ENCODE assay signal across 8 cellular contexts in genomic region chr14:73785834-73786631, GRCh38.
A peak's percentile ranks its signal among the peaks of the same experiment; 100 is the strongest.
DNase-seq lines count a peak whose midpoint lies in the region; ATAC-seq and TF ChIP-seq lines count a peak whose summit lies in the region.

No MANE protein-coding gene starts in this region.

- peak overlapping the region; percentile 92 for H3K27ac Mint-ChIP-seq in neural crest cell (ENCODE audit: unreplicated experiment)

- H3K36me3 Mint-ChIP-seq in neural crest cell (ENCODE audit: low read depth) = no peaks in the 10 kb centered on the region

- TF ChIP-seq EP300 in tibial nerve (IDR thresholded peaks at IDR 0.05) = peak in 1 of 2 donors; percentile 95

- H3K9me3 Mint-ChIP-seq in neural crest cell = no peaks in the 10 kb centered on the region

- peak; percentile 15 for DNase-seq in DMS53 treated with DMSO at 0.1 percent for 48 hours (lab: John Stamatoyannopoulos, UW; ENCODE audit: unreplicated experiment)
- peak; percentile 88 for DNase-seq in RPMI7951 (ENCODE audit: low read depth)
- peak; percentile 62 for DNase-seq in activated gamma-delta T cell treated with Interleukin-2 at 50 U/mL for 16 hours
- peak; percentile 91 to 97 for DNase-seq in foreskin fibroblast
- DNase-seq in neural crest cell (ENCODE audit: low read depth, low spot score) = peak; percentile 51
- peak; percentile 68 to 83 for DNase-seq in tibial nerve (ENCODE audit: low spot score in 2 of 2)

- H3K4me1 Mint-ChIP-seq in neural crest cell = peaks cover 75% of the 10 kb centered on the region

- WGBS in tibial nerve, 2 donors = 0 to 1% methylated on average over 35 of the region's 35 CpGs

- H3K36me3 ChIP-seq in tibial nerve = no peaks in the 10 kb centered on the region

- peaks cover 11 to 75% (median 63%) of the 10 kb centered on the region in 4 donors for H3K4me1 ChIP-seq in tibial nerve

- H3K4me3 ChIP-seq in foreskin fibroblast (ENCODE audit: low read depth in 1 of 2, low read length in 2 of 2) (peak overlapping the region; percentile 64 to 84), tibial nerve (peak overlapping the region; percentile 60 to 88 (median 84))

- TF ChIP-seq POLR2A in tibial nerve (IDR thresholded peaks at IDR 0.05) = peak; percentile 56 to 67

- H3K4me3 Mint-ChIP-seq in neural crest cell = peak overlapping the region; percentile 89

- no peaks in the 10 kb centered on the region for H3K27me3 ChIP-seq in tibial nerve

- peak; percentile 34 for ATAC-seq in HG03066 (IDR thresholded peaks at IDR 0.05; ENCODE audit: low read depth, unreplicated experiment)
- no peak for ATAC-seq in HG03469 (IDR thresholded peaks at IDR 0.05; ENCODE audit: unreplicated experiment)

- H3K27me3 Mint-ChIP-seq in neural crest cell (ENCODE audit: low read depth) = peaks cover 3% of the 10 kb centered on the region

- H3K27ac ChIP-seq in tibial nerve = peak overlapping the region; percentile 90 to 100 (median 96)

- TF ChIP-seq CTCF in foreskin fibroblast (IDR thresholded peaks at IDR 0.05; ENCODE audit: low read depth, low read length) (no peak), neural crest cell (conservative IDR thresholded peaks at IDR 0.05) (peak; percentile 43), tibial nerve (IDR thresholded peaks at IDR 0.05) (peak in 3 of 5 experiments; percentile 19 to 70 (median 69))

- H3K9me3 ChIP-seq in tibial nerve = no peaks in the 10 kb centered on the region

Comparison
In these comparisons a context has a peak if more than half of its experiments do, and no peak if none do; other contexts are left out.
1. DNase-seq: peak in every context shown above with its lines; median percentile 94 in foreskin fibroblast; 88 in RPMI7951; 76 in tibial nerve; 62 in activated gamma-delta T cell treated with Interleukin-2 at 50 U/mL for 16 hours; 51 in neural crest cell; 15 in DMS53 treated with DMSO at 0.1 percent for 48 hours.